In genomic region chr11:20594274-20595061, GRCh38 we compare ENCODE assay signal across 20 cellular contexts. TPM values are rescaled to one million over a fixed set of nuclear protein-coding genes. Genes with fewer than 3 reads are reported as not detected.
DNase-seq lines count a peak whose midpoint lies in the region; ATAC-seq, FAIRE-seq and TF ChIP-seq lines count a peak whose summit lies in the region.
"Had no signal": no experiment of that assay in that cellular context is flagged by ENCODE, and none has a peak within 500 bp of the region (broad histone marks: within the 10 kb centered on the region; RNA-seq: fewer than 3 reads in every experiment).

No MANE protein-coding gene starts in this region.

- intact Hi-C loops in HepG2 (cut with micrococcal nuclease; ENCODE audit: unreplicated experiment) = loop anchor here (5.0 kb wide), 1 partner anchor 197 kb away; no protein-coding TSS in a partner anchor
- intact Hi-C loops in right lobe of liver (cut with DNase I) = no loop called here
- intact Hi-C loops in K562 (cut with micrococcal nuclease) = loop anchor here (5.0 kb wide), 2 partner anchors 77 to 207 kb away; partner anchors contain the start of gene PRMT3

- no peak for FAIRE-seq in HepG2 (lab: Jason Lieb, UNC)
- peak; percentile 6 for FAIRE-seq in K562 (lab: Jason Lieb, UNC)
- FAIRE-seq: D721Med, G401.6, GM12891 had no signal

- no peaks in the 10 kb centered on the region for H3K9me3 Mint-ChIP-seq in T-helper 2 cell treated with Interferon-gamma antibody and Interleukin-4, amounts not matched to agents 5 μg/mL and 100 μg/mL, for 36 hours
- H3K9me3 Mint-ChIP-seq in WTC11 = no peaks in the 10 kb centered on the region
- H3K9me3 Mint-ChIP-seq: CD4-positive, alpha-beta T cell; GM23338; HFFc6 had no signal

- H3K9ac ChIP-seq in HepG2 (ENCODE audit: insufficient read depth, low read depth, low read length) = no peak overlapping the region
- no peak overlapping the region for H3K9ac ChIP-seq in K562 (ENCODE audit: insufficient read depth in 1 of 2, low read depth in 2 of 2, low read length in 2 of 2)

- in situ Hi-C loops in HepG2 (cut with HindIII; ENCODE audit: extremely low pct_ligation_motif_present, low pct_unique_long_range_greater_than_20kb) = no loop called here
- in situ Hi-C loops in K562 (cut with MboI) = no loop called here

- TF ChIP-seq RAD21 in HepG2 (CRISPR knock-in tag; IDR thresholded peaks at IDR 0.05) = no peak
- no peak for TF ChIP-seq RAD21 in K562 (CRISPR knock-in tag; conservative IDR thresholded peaks at IDR 0.05 in 1 of 2, IDR thresholded peaks at IDR 0.05 in 1 of 2)

- POLR2A ChIA-PET in HepG2 (lab: Yijun Ruan, JAX) = no interaction called here
- POLR2A ChIA-PET in K562 (lab: Yijun Ruan, JAX) = interaction anchor here (0.6 to 1.9 kb wide), 3 partner anchors 8 to 16 kb away, joined by 3 to 8 read pairs (median 4); no protein-coding TSS in a partner anchor
- POLR2A ChIA-PET in WTC11 (lab: Charles Lee) = no interaction called here

- BruUV-seq in HepG2 (replicated peaks; lab: Mats Ljungman, UMichigan) (no TSS peak), K562 (replicated peaks; lab: Mats Ljungman, UMichigan) (no TSS peak)

- H3K4me3 Mint-ChIP-seq in T-helper 2 cell treated with Interferon-gamma antibody and Interleukin-4, amounts not matched to agents 5 μg/mL and 100 μg/mL, for 36 hours = no peak overlapping the region
- H3K4me3 Mint-ChIP-seq in WTC11 = no peak overlapping the region
- H3K4me3 Mint-ChIP-seq: CD4-positive, alpha-beta T cell; GM23338; HFFc6 had no signal

- H3K27ac Mint-ChIP-seq in T-helper 2 cell treated with Interferon-gamma antibody and Interleukin-4, amounts not matched to agents 5 μg/mL and 100 μg/mL, for 36 hours = no peak overlapping the region
- no peak overlapping the region for H3K27ac Mint-ChIP-seq in WTC11
- H3K27ac Mint-ChIP-seq: CD4-positive, alpha-beta T cell; GM23338; HFFc6 had no signal

- no peak overlapping the region for H3K4me2 ChIP-seq in HepG2 (ENCODE audit: low read depth, low read length)
- H3K4me2 ChIP-seq in K562 (ENCODE audit: insufficient read depth, low read length) = no peak overlapping the region
- H3K4me2 ChIP-seq: GM23338 had no signal

- no peak for TF ChIP-seq EP300 in HepG2 (IDR thresholded peaks at IDR 0.05; ENCODE audit: low read depth in 2 of 2, low read length in 2 of 2)
- TF ChIP-seq EP300 in HepG2 (CRISPR knock-in tag; IDR thresholded peaks at IDR 0.05; ENCODE audit: borderline replicate concordance) = no peak
- TF ChIP-seq EP300 in K562 (IDR thresholded peaks at IDR 0.05; ENCODE audit: low read length) = no peak

- H4K20me1 ChIP-seq in HepG2 (ENCODE audit: insufficient read depth, low read length) (no peaks in the 10 kb centered on the region), K562 (replicated peaks; ENCODE audit: control insufficient read depth, insufficient read depth, low read length) (no peaks in the 10 kb centered on the region)

- H3K27ac ChIP-seq in HepG2 (ENCODE audit: extremely low read length, insufficient read depth, low read length) (no peak overlapping the region), right lobe of liver (no peak overlapping the region), K562 (ENCODE audit: extremely low read depth, low read depth, low read length) (no peak overlapping the region)
- H3K27ac ChIP-seq: C4-2B had no signal

- DNase-seq in HepG2 (ENCODE audit: low spot score) (peak; percentile 27), right lobe of liver (no peak), SK-N-DZ (ENCODE audit: low spot score) (peak; percentile 51), K562 (ENCODE audit: extremely low read depth in 1 of 4, low spot score in 3 of 4) (peak in 2 of 4 experiments; percentile 14 to 20), HK-2 (ENCODE audit: unreplicated experiment) (no peak), NOMO-1 treated with DMSO at 0.1 percent for 48 hours (lab: John Stamatoyannopoulos, UW; ENCODE audit: unreplicated experiment) (no peak), WTC11 (ENCODE audit: low spot score) (no peak)
- no peak for DNase-seq in T-helper 2 cell treated with Interferon-gamma antibody and Interleukin-4, amounts not matched to agents 5 μg/mL and 100 μg/mL, for 36 hours (ENCODE audit: low spot score)
- DNase-seq: 8988T; Caco-2; CD4-positive, alpha-beta T cell; H7; HFFc6 had no signal

- peaks cover 5% of the 10 kb centered on the region for H3K4me1 Mint-ChIP-seq in T-helper 2 cell treated with Interferon-gamma antibody and Interleukin-4, amounts not matched to agents 5 μg/mL and 100 μg/mL, for 36 hours (ENCODE audit: low read depth)
- H3K4me1 Mint-ChIP-seq in WTC11 = peaks cover 29% of the 10 kb centered on the region

- H3K36me3 ChIP-seq in HepG2 (replicated peaks in 1 of 2; ENCODE audit: control insufficient read depth in 1 of 2, insufficient read depth in 2 of 2, low read length in 2 of 2) (no peaks in the 10 kb centered on the region), right lobe of liver (no peaks in the 10 kb centered on the region), K562 (ENCODE audit: control insufficient read depth, insufficient read depth, low read length) (no peaks in the 10 kb centered on the region)

- CTCF ChIA-PET in HepG2 (lab: Yijun Ruan, JAX; ENCODE audit: low intra/inter-chr PET ratio, low total read pairs) (no interaction called here), K562 (lab: Yijun Ruan, JAX; ENCODE audit: low intra/inter-chr PET ratio) (no interaction called here), WTC11 (lab: Charles Lee) (interaction anchor here (1.0 to 1.6 kb wide), 3 partner anchors 15 to 151 kb away, joined by 3 to 6 read pairs (median 4); no protein-coding TSS in a partner anchor)

- H3K27me3 Mint-ChIP-seq in T-helper 2 cell treated with Interferon-gamma antibody and Interleukin-4, amounts not matched to agents 5 μg/mL and 100 μg/mL, for 36 hours (ENCODE audit: low read depth) = peaks cover 58% of the 10 kb centered on the region
- H3K27me3 Mint-ChIP-seq in WTC11 (ENCODE audit: low read depth) = peaks cover 66% of the 10 kb centered on the region

- TF ChIP-seq CTCF in HepG2 (CRISPR knock-in tag; IDR thresholded peaks at IDR 0.05) (no peak), right lobe of liver (IDR thresholded peaks at IDR 0.05) (no peak), K562 (IDR thresholded peaks at IDR 0.05 in 2 of 3, conservative IDR thresholded peaks at IDR 0.05 in 1 of 3; ENCODE audit: insufficient read depth in 2 of 3, low read depth in 1 of 3, low read length in 3 of 3) (no peak), WTC11 (IDR thresholded peaks at IDR 0.05) (no peak)

- WGBS in HepG2 (ENCODE audit: low lambda C conversion rate) = 31% methylated on average over 8 of the region's 8 CpGs
- 55% methylated on average over 7 of the region's 8 CpGs for WGBS in right lobe of liver (ENCODE audit: insufficient coverage, low coverage, low lambda C conversion rate, missing lambda C conversion rate)
- WGBS in K562 (ENCODE audit: insufficient coverage, low coverage, missing lambda C conversion rate) = 1% methylated on average over 8 of the region's 8 CpGs

- H3K79me2 ChIP-seq in HepG2 (ENCODE audit: insufficient read depth, low read length) = no peaks in the 10 kb centered on the region
- no peaks in the 10 kb centered on the region for H3K79me2 ChIP-seq in K562 (ENCODE audit: control insufficient read depth, insufficient read depth, low read length)

- H3K4me3 ChIP-seq in HepG2 (replicated peaks in 1 of 3; ENCODE audit: insufficient read depth in 1 of 3, low read depth in 2 of 3, low read length in 3 of 3) = no peak overlapping the region
- H3K4me3 ChIP-seq in right lobe of liver = no peak overlapping the region
- no peak overlapping the region for H3K4me3 ChIP-seq in K562
- H3K4me3 ChIP-seq: GM23338 had no signal

- H3K27me3 ChIP-seq in HepG2 (ENCODE audit: control insufficient read depth in 1 of 2, insufficient read depth in 2 of 2, low read length in 2 of 2) = peaks cover 1 to 36% of the 10 kb centered on the region in 2 experiments; a peak in 3 of 5 replicates
- peaks cover 5 to 19% of the 10 kb centered on the region in 2 donors for H3K27me3 ChIP-seq in right lobe of liver
- H3K27me3 ChIP-seq in K562 (ENCODE audit: control insufficient read depth in 2 of 2, insufficient read depth in 2 of 2, low read length in 2 of 2) = peaks cover 22 to 42% of the 10 kb centered on the region in 2 experiments

- no peaks in the 10 kb centered on the region for H3K36me3 Mint-ChIP-seq in T-helper 2 cell treated with Interferon-gamma antibody and Interleukin-4, amounts not matched to agents 5 μg/mL and 100 μg/mL, for 36 hours (ENCODE audit: low read depth)
- H3K36me3 Mint-ChIP-seq in WTC11 = no peaks in the 10 kb centered on the region

- peaks cover 9% of the 10 kb centered on the region; the same call in 1 of the 2 replicates for H3K4me1 ChIP-seq in HepG2 (ENCODE audit: insufficient read depth, low read length)
- peaks cover 0 to 10% (median under 1%) of the 10 kb centered on the region in 4 donors for H3K4me1 ChIP-seq in right lobe of liver
- H3K4me1 ChIP-seq in K562 (replicated peaks in 1 of 2; ENCODE audit: control insufficient read depth in 2 of 2, insufficient read depth in 2 of 2, low read length in 2 of 2) = peaks cover 3 to 22% of the 10 kb centered on the region in 2 experiments; a peak in 3 of 5 replicates
- H3K4me1 ChIP-seq: Caco-2 had no signal

- TF ChIP-seq POLR2A in HepG2 (IDR thresholded peaks at IDR 0.05; ENCODE audit: insufficient read depth in 1 of 2, low read depth in 2 of 2, low read length in 2 of 2) (no peak), right lobe of liver (IDR thresholded peaks at IDR 0.05) (no peak), K562 (conservative IDR thresholded peaks at IDR 0.05) (no peak)

- no peak overlapping the region for H2AFZ ChIP-seq in HepG2 (ENCODE audit: low read length)
- no peak overlapping the region for H2AFZ ChIP-seq in K562 (ENCODE audit: low read depth, low read length)
- H2AFZ ChIP-seq: GM23338 had no signal

- H3K9me3 ChIP-seq in HepG2 (ENCODE audit: low read length) = no peaks in the 10 kb centered on the region
- no peaks in the 10 kb centered on the region for H3K9me3 ChIP-seq in right lobe of liver
- no peaks in the 10 kb centered on the region for H3K9me3 ChIP-seq in K562 (replicated peaks; ENCODE audit: control insufficient read depth, insufficient read depth, low read depth, low read length)
- H3K9me3 ChIP-seq: Caco-2 had no signal

- H3K9me1 ChIP-seq in K562 (ENCODE audit: control insufficient read depth, insufficient read depth, low read length) = no peaks in the 10 kb centered on the region

- ATAC-seq in HepG2 = peak; percentile 34; the same call in 1 of the 3 replicates
- no peak for ATAC-seq in right lobe of liver
- no peak for ATAC-seq in K562
- no peak for ATAC-seq in WTC11
- ATAC-seq: GM23338, HCT116 had no signal

RNA-seq across cellular contexts. Expression of gene SLC6A5, which starts 4.9 kb away (rescaled TPM):
- total RNA-seq in HepG2 (2016; rRNA removed; fragmentation: Illumina TruSeq; extraction: Trizol) = not detected in 2 replicates
- not detected in 2 replicates for total RNA-seq in HepG2 (2016; cell fraction: cytosol; rRNA removed; fragmentation: Illumina TruSeq; extraction: Trizol; ENCODE audit: low read depth)
- not detected in 2 replicates for total RNA-seq in HepG2 (2016; cell fraction: insoluble cytoplasmic fraction; rRNA removed; fragmentation: Illumina TruSeq; extraction: Trizol)
- total RNA-seq in HepG2 (2016; cell fraction: membrane; rRNA removed; fragmentation: Illumina TruSeq; extraction: Trizol) = not detected in 2 replicates
- not detected in 2 replicates for total RNA-seq in HepG2 (2016; cell fraction: nucleus; rRNA removed; fragmentation: Illumina TruSeq; extraction: Trizol)
- not detected in 2 replicates for polyA plus RNA-seq in HepG2 (2011; rRNA removed)
- not detected in 2 replicates for polyA plus RNA-seq in HepG2 (2011; cell fraction: cytosol; rRNA removed)
- polyA plus RNA-seq in HepG2 (2011; cell fraction: nucleus; rRNA removed) = not detected in 2 replicates
- polyA plus RNA-seq in HepG2 (2012) = not detected in 2 replicates
- polyA plus RNA-seq in HepG2 (2016; cell fraction: cytosol; fragmentation: Illumina TruSeq; extraction: Trizol; ENCODE audit: low read depth) = not detected in 2 replicates
- polyA plus RNA-seq in HepG2 (2016; cell fraction: insoluble cytoplasmic fraction; fragmentation: Illumina TruSeq; extraction: Trizol; ENCODE audit: low read depth) = not detected in 2 replicates
- polyA plus RNA-seq in HepG2 (2016; cell fraction: membrane; fragmentation: Illumina TruSeq; extraction: Trizol; ENCODE audit: low read depth) = not detected in 2 replicates
- not detected in 2 replicates for polyA plus RNA-seq in HepG2 (2016; cell fraction: nucleus; fragmentation: Illumina TruSeq; extraction: Trizol; ENCODE audit: insufficient read depth, low read depth)
- not detected in 2 replicates for polyA minus RNA-seq in HepG2 (2011; rRNA and poly(A)+ RNA removed; ENCODE audit: low replicate concordance)
- polyA minus RNA-seq in HepG2 (2011; cell fraction: cytosol; rRNA and poly(A)+ RNA removed) = not detected in 2 replicates
- not detected in 2 replicates for polyA minus RNA-seq in HepG2 (2011; cell fraction: nucleus; rRNA and poly(A)+ RNA removed)
- not detected for total RNA-seq in right lobe of liver
- 0.08 and 0.23 TPM in 2 replicates for polyA plus RNA-seq in SK-N-DZ (2014; cell fraction: cytosol; rRNA removed)
- 0.16 and 0.47 TPM in 2 replicates for polyA plus RNA-seq in SK-N-DZ (2014; cell fraction: nucleus; rRNA removed)
- total RNA-seq in K562 (2011; cell fraction: chromatin; rRNA removed; ENCODE audit: low replicate concordance) = 0.12 and 0.14 TPM in 2 replicates
- total RNA-seq in K562 (2011; cell fraction: nucleolus; rRNA removed) = not detected in 2 replicates
- 0.23 TPM in 1 of 2 replicates, not detected in the other for total RNA-seq in K562 (2011; cell fraction: nucleoplasm; rRNA removed)
- not detected in 2 replicates for total RNA-seq in K562 (2014; rRNA removed)
- total RNA-seq in K562 (2014; rRNA removed; fragmentation: Illumina TruSeq; extraction: Trizol) = not detected in 2 replicates
- total RNA-seq in K562 (2015; rRNA removed; fragmentation: Illumina TruSeq; extraction: Trizol) = not detected in 2 replicates
- not detected in 2 replicates for total RNA-seq in K562 (2021)
- 0.01 and 0.08 TPM in 2 replicates for polyA plus RNA-seq in K562 (2011; rRNA removed)
- polyA plus RNA-seq in K562 (2011; cell fraction: cytosol; rRNA removed) = 0.06 TPM in 1 of 2 replicates, not detected in the other
- polyA plus RNA-seq in K562 (2011; cell fraction: nucleus; rRNA removed) = 0.20 and 0.51 TPM in 2 replicates
- polyA plus RNA-seq in K562 (2012) = 0.03 TPM in 1 of 2 replicates, not detected in the other
- polyA plus RNA-seq in K562 (2014; fragmentation: Illumina TruSeq; extraction: Trizol) = not detected in 2 replicates
- polyA plus RNA-seq in K562 (2014; fragmentation: Nextera tagmentation; extraction: Ambion mirVana) = not detected
- polyA plus RNA-seq in K562 (2014; rRNA removed) = not detected in 2 replicates
- polyA minus RNA-seq in K562 (2011; rRNA and poly(A)+ RNA removed) = 0.06 and 0.21 TPM in 2 replicates
- polyA minus RNA-seq in K562 (2011; cell fraction: cytosol; rRNA and poly(A)+ RNA removed) = not detected in 2 replicates
- 0.13 TPM in 1 of 2 replicates, not detected in the other for polyA minus RNA-seq in K562 (2011; cell fraction: nucleus; rRNA and poly(A)+ RNA removed)
- total RNA-seq in WTC11 (2021) = 0.05 TPM in 2 of 3 replicates, not detected in the other
- total RNA-seq: Caco-2; CD4-positive, alpha-beta T cell; GM23338; H7; HFFc6 had no signal
- polyA plus RNA-seq: BJ, GM23338 had no signal

Comparison
In these comparisons a context has a peak if more than half of its experiments do, and no peak if none do; other contexts are left out.
1. DNase-seq: peak in HepG2 (single experiment) and SK-N-DZ (single experiment); none in right lobe of liver (0 of 3), T-helper 2 cell treated with Interferon-gamma antibody and Interleukin-4, amounts not matched to agents 5 μg/mL and 100 μg/mL, for 36 hours (single experiment), HK-2 (single experiment), NOMO-1 treated with DMSO at 0.1 percent for 48 hours (single experiment) and WTC11 (single experiment).
2. intact Hi-C loops: an anchor here in HepG2 (5.0 kb wide) and K562 (5.0 kb wide); none called in right lobe of liver.
3. Of the 241 proteins assayed by ChIP-seq in both HepG2 and K562: peak only in HepG2: none; only in K562: ESRRA and NFE2; in both: MAFF, MAFG and MAFK; in neither: 236.